In genomic region chr1:54347955-54348699, GRCh38 we compare ENCODE assay signal across 14 cellular contexts. TPM values are rescaled to one million over a fixed set of nuclear protein-coding genes. Genes with fewer than 3 reads are reported as not detected.
A peak's percentile ranks its signal among the peaks of the same experiment; 100 is the strongest.
DNase-seq lines count a peak whose midpoint lies in the region; ATAC-seq and TF ChIP-seq lines count a peak whose summit lies in the region.
"Had no signal": no experiment of that assay in that cellular context is flagged by ENCODE, and none has a peak within 500 bp of the region (broad histone marks: within the 10 kb centered on the region; RNA-seq: fewer than 3 reads in every experiment).

No MANE protein-coding gene starts in this region.

- no peak for TF ChIP-seq EP300 in transverse colon (IDR thresholded peaks at IDR 0.05; ENCODE audit: low read depth)

- CTCF ChIA-PET in MCF 10A (lab: Yijun Ruan, JAX): interaction anchor here (0.6 to 0.7 kb wide), 2 partner anchors 210 to 357 kb away, joined by 3 read pairs; no protein-coding TSS in a partner anchor

- H3K4me1 ChIP-seq in breast epithelium (peaks cover 0 to 3% of the 10 kb centered on the region in 2 donors), transverse colon (peaks cover 2 to 59% (median 40%) of the 10 kb centered on the region in 4 donors)

- H3K9me3 ChIP-seq in breast epithelium: no peaks in the 10 kb centered on the region
- H3K9me3 ChIP-seq in transverse colon: no peaks in the 10 kb centered on the region

- H3K27ac Mint-ChIP-seq in MCF 10A (ENCODE audit: low read depth, unreplicated experiment): no peak overlapping the region

- H3K27ac ChIP-seq in breast epithelium (peak overlapping the region; percentile 4 to 68), transverse colon (peak overlapping the region; percentile 66 to 77 (median 70))
- H3K27ac ChIP-seq: brain microvascular endothelial cell, epithelial cell of prostate had no signal

- no peak for TF ChIP-seq POLR2A in breast epithelium (IDR thresholded peaks at IDR 0.05)
- TF ChIP-seq POLR2A in transverse colon (IDR thresholded peaks at IDR 0.05): peak; percentile 24

- no peaks in the 10 kb centered on the region for H3K27me3 Mint-ChIP-seq in MCF 10A (ENCODE audit: insufficient read depth, unreplicated experiment)

- POLR2A ChIA-PET in MCF 10A (lab: Yijun Ruan, JAX): no interaction called here

- no peaks in the 10 kb centered on the region for H3K27me3 ChIP-seq in breast epithelium
- H3K27me3 ChIP-seq in transverse colon: no peaks in the 10 kb centered on the region
- H3K27me3 ChIP-seq: brain microvascular endothelial cell had no signal

- no peak overlapping the region for H3K4me3 Mint-ChIP-seq in MCF 10A (ENCODE audit: unreplicated experiment)

- H3K36me3 ChIP-seq in breast epithelium (no peaks in the 10 kb centered on the region), transverse colon (no peaks in the 10 kb centered on the region)
- H3K36me3 ChIP-seq: brain microvascular endothelial cell had no signal

- TF ChIP-seq CTCF in breast epithelium (IDR thresholded peaks at IDR 0.05) (no peak), MCF 10A (IDR thresholded peaks at IDR 0.05; ENCODE audit: unreplicated experiment) (no peak), transverse colon (IDR thresholded peaks at IDR 0.05) (no peak)

- in situ Hi-C loops in transverse colon (cut with MboI; ENCODE audit: low pct_ligation_motif_present in 1 of 4, low pct_unique_long_range_greater_than_20kb in 1 of 4, low sequenced_read_pairs in 3 of 4): no loop called here
- in situ Hi-C loops in ACHN (cut with HindIII; ENCODE audit: low pct_ligation_motif_present, low pct_unique_long_range_greater_than_20kb, low sequenced_read_pairs): no loop called here

- H3K9me3 Mint-ChIP-seq in MCF 10A (ENCODE audit: unreplicated experiment): no peaks in the 10 kb centered on the region

- DNase-seq in breast epithelium (ENCODE audit: low spot score in 2 of 2) (peak in 1 of 2 donors; percentile 63), MCF 10A (ENCODE audit: unreplicated experiment) (no peak), NCI-H774 (lab: John Stamatoyannopoulos, UW) (peak; percentile 51), left colon (peak; percentile 77 to 89), transverse colon (peak; percentile 77), ACHN (no peak), NK-92 (lab: John Stamatoyannopoulos, UW; ENCODE audit: unreplicated experiment) (no peak)
- no peak for DNase-seq in effector CD8-positive, alpha-beta T cell (lab: John Stamatoyannopoulos, UW)
- DNase-seq: brain microvascular endothelial cell, NCI-H1048, T1000 had no signal

- no peak overlapping the region for H3K4me3 ChIP-seq in breast epithelium
- H3K4me3 ChIP-seq in transverse colon: no peak overlapping the region
- H3K4me3 ChIP-seq: smooth muscle cell had no signal

- H3K4me1 Mint-ChIP-seq in MCF 10A (ENCODE audit: insufficient read depth, unreplicated experiment): no peaks in the 10 kb centered on the region

- peaks cover 5% of the 10 kb centered on the region for H3K36me3 Mint-ChIP-seq in MCF 10A (ENCODE audit: insufficient read depth, unreplicated experiment)

- BruUV-seq in MCF 10A (replicated peaks; lab: Mats Ljungman, UMichigan): no TSS peak

- ATAC-seq in left colon: peak; percentile 87
- ATAC-seq: Panc1 had no signal

- intact Hi-C loops in breast epithelium (cut with DNase I; ENCODE audit: low total_unique reads): no loop called here
- intact Hi-C loops in MCF 10A (cut with micrococcal nuclease): no loop called here
- intact Hi-C loops in left colon (cut with DNase I, micrococcal nuclease): no loop called here
- intact Hi-C loops in transverse colon (cut with DNase I; ENCODE audit: low total_unique reads): no loop called here

- WGBS in transverse colon (ENCODE audit: low coverage in 1 of 2), 2 donors: 55% methylated on average over 14 of the region's 14 CpGs; no CpG with 5 or more reads in 1 of the 2 donors

RNA-seq across cellular contexts. Expression of gene SSBP3, which starts 58.1 kb away (rescaled TPM):
- total RNA-seq in breast epithelium (10 to 100 TPM; 21.3 to 28.0 (median 25.6) TPM), MCF 10A (2022) (6.5 and 8.6 TPM in 2 replicates), left colon (10 to 100 TPM; 61.7 to 74.2 TPM), transverse colon (100 to 1,000 TPM in 1 of 4 donors, 10 to 100 TPM in 3; 28.7 to 162 (median 37.0) TPM)

Comparison
In these comparisons a context has a peak if more than half of its experiments do, and no peak if none do; other contexts are left out.
1. DNase-seq: peak in NCI-H774 (single experiment), left colon (2 of 2) and transverse colon (single experiment); none in MCF 10A (single experiment), ACHN (single experiment), effector CD8-positive, alpha-beta T cell (single experiment) and NK-92 (single experiment).